9 cellular contexts compared by ENCODE assay signal in genomic region chr7:146090023-146090645, GRCh38. TPM values are rescaled to one million over a fixed set of nuclear protein-coding genes. Genes with fewer than 3 reads are reported as not detected.
DNase-seq lines count a peak whose midpoint lies in the region; ATAC-seq and TF ChIP-seq lines count a peak whose summit lies in the region.
"Had no signal": no experiment of that assay in that cellular context is flagged by ENCODE, and none has a peak within 500 bp of the region (broad histone marks: within the 10 kb centered on the region; RNA-seq: fewer than 3 reads in every experiment).

No MANE protein-coding gene starts in this region.

- no peaks in the 10 kb centered on the region for H3K4me1 ChIP-seq in mammary epithelial cell (ENCODE audit: insufficient read depth, low read length)

- BruUV-seq in mammary epithelial cell (replicated peaks; lab: Mats Ljungman, UMichigan), result no TSS peak

- ATAC-seq in GM19351 (IDR thresholded peaks at IDR 0.05; ENCODE audit: unreplicated experiment) (peak; percentile 89), HG03139 (IDR thresholded peaks at IDR 0.05; ENCODE audit: unreplicated experiment) (peak; percentile 92), Right ventricle myocardium inferior (no peak)

- no peaks in the 10 kb centered on the region for H3K9me3 Mint-ChIP-seq in mesothelial cell of epicardium
- H3K9me3 Mint-ChIP-seq: T-helper 1 cell treated with Interleukin-12 subunit alpha and Interleukin-12 subunit beta and Interleukin-4 antibody, amounts not matched to agents 30 μg/mL and 1 μg/mL, for 36 hours had no signal

- H3K4me3 ChIP-seq in mammary epithelial cell (replicated peaks in 1 of 3; ENCODE audit: insufficient read depth in 1 of 3, low read depth in 2 of 3, low read length in 3 of 3), result no peak overlapping the region
- H3K4me3 ChIP-seq in MG63, result no peak overlapping the region

- no peaks in the 10 kb centered on the region for H3K27me3 ChIP-seq in mammary epithelial cell (ENCODE audit: insufficient read depth, low read length)
- H3K27me3 ChIP-seq in MG63, result no peaks in the 10 kb centered on the region

- H4K20me1 ChIP-seq in mammary epithelial cell (ENCODE audit: insufficient read depth, low read length), result no peaks in the 10 kb centered on the region

- H3K27ac Mint-ChIP-seq in mesothelial cell of epicardium, result no peak overlapping the region
- H3K27ac Mint-ChIP-seq: T-helper 1 cell treated with Interleukin-12 subunit alpha and Interleukin-12 subunit beta and Interleukin-4 antibody, amounts not matched to agents 30 μg/mL and 1 μg/mL, for 36 hours had no signal

- peak; percentile 58 to 78 for TF ChIP-seq CTCF in mammary epithelial cell (conservative IDR thresholded peaks at IDR 0.05 in 1 of 2, IDR thresholded peaks at IDR 0.05 in 1 of 2; ENCODE audit: extremely low read depth in 1 of 2, insufficient read depth in 1 of 2, low read depth in 1 of 2, low read length in 2 of 2)
- TF ChIP-seq CTCF in mesothelial cell of epicardium (IDR thresholded peaks at IDR 0.05; ENCODE audit: unreplicated experiment), result peak; percentile 95

- no peaks in the 10 kb centered on the region for H3K4me1 Mint-ChIP-seq in mesothelial cell of epicardium

- H3K36me3 ChIP-seq in mammary epithelial cell (ENCODE audit: insufficient read depth, low read length) (no peaks in the 10 kb centered on the region), MG63 (no peaks in the 10 kb centered on the region)

- 0% methylated on average over 4 of the region's 4 CpGs for WGBS in mammary epithelial cell (ENCODE audit: low coverage, missing lambda C conversion rate)

- H3K9me3 ChIP-seq in mammary epithelial cell (replicated peaks; ENCODE audit: insufficient read depth, low read length), result no peaks in the 10 kb centered on the region
- no peaks in the 10 kb centered on the region for H3K9me3 ChIP-seq in MG63

- H3K4me3 Mint-ChIP-seq in mesothelial cell of epicardium, result no peak overlapping the region
- H3K4me3 Mint-ChIP-seq: T-helper 1 cell treated with Interleukin-12 subunit alpha and Interleukin-12 subunit beta and Interleukin-4 antibody, amounts not matched to agents 30 μg/mL and 1 μg/mL, for 36 hours had no signal

- DNase-seq in DMS114 treated with DMSO at 0.1 percent for 48 hours (lab: John Stamatoyannopoulos, UW; ENCODE audit: unreplicated experiment) (peak; percentile 8), NCI-H2196 treated with DMSO at 0.1 percent for 48 hours (lab: John Stamatoyannopoulos, UW; ENCODE audit: unreplicated experiment) (peak; percentile 62), mammary epithelial cell (peak; percentile 20), mesothelial cell of epicardium (ENCODE audit: low spot score in 2 of 2, unreplicated experiment in 2 of 2) (no peak), MG63 (no peak), Right ventricle myocardium inferior (ENCODE audit: missing footprints) (no peak)

- H3K4me2 ChIP-seq in mammary epithelial cell (ENCODE audit: insufficient read depth, low read depth, low read length), result no peak overlapping the region

- no peak overlapping the region for H3K27ac ChIP-seq in mammary epithelial cell (ENCODE audit: insufficient read depth, low read depth, low read length)

- no peak overlapping the region for H3K9ac ChIP-seq in mammary epithelial cell (ENCODE audit: insufficient read depth, low read length)

- H2AFZ ChIP-seq in mammary epithelial cell (ENCODE audit: low read depth, low read length), result no peak overlapping the region

- intact Hi-C loops in mammary epithelial cell (cut with micrococcal nuclease), result loop anchor here (1.0 kb wide), 1 partner anchor 1054 kb away; no protein-coding TSS in a partner anchor
- intact Hi-C loops in Right ventricle myocardium inferior (cut with DNase I), result no loop called here

- CTCF ChIA-PET in mammary epithelial cell (lab: Charles Lee; ENCODE audit: low non-redundant PET), result no interaction called here

- peaks cover 12% of the 10 kb centered on the region for H3K27me3 Mint-ChIP-seq in mesothelial cell of epicardium (ENCODE audit: low read depth)

- in situ Hi-C loops in mammary epithelial cell (cut with MboI; ENCODE audit: low sequenced_read_pairs in 2 of 2), result loop anchor here (25.0 kb wide), 1 partner anchor 1053 kb away; no protein-coding TSS in a partner anchor

- H3K79me2 ChIP-seq in mammary epithelial cell (ENCODE audit: insufficient read depth, low read length), result no peaks in the 10 kb centered on the region

- dilution Hi-C loops in mammary epithelial cell (cut with HindIII; ENCODE audit: low sequenced_read_pairs), result no loop called here

- no peaks in the 10 kb centered on the region for H3K36me3 Mint-ChIP-seq in mesothelial cell of epicardium

RNA-seq across cellular contexts. Expression of gene CNTNAP2, which starts 26.5 kb away (rescaled TPM):
- total RNA-seq in mammary epithelial cell (not detected), mesothelial cell of epicardium (3.9 to 4.5 TPM (median 4.2 TPM) in 3 replicates), Right ventricle myocardium inferior (0.65 TPM)
- 2.5 TPM for polyA plus RNA-seq in mammary epithelial cell
- 6.2 TPM for polyA minus RNA-seq in mammary epithelial cell
- total RNA-seq in MG63 (2014; rRNA removed; shearing (Covaris generic); ENCODE audit: low replicate concordance), result not detected in 2 replicates

Comparison
In these comparisons a context has a peak if more than half of its experiments do, and no peak if none do; other contexts are left out.
1. DNase-seq: peak in DMS114 treated with DMSO at 0.1 percent for 48 hours (single experiment), NCI-H2196 treated with DMSO at 0.1 percent for 48 hours (single experiment) and mammary epithelial cell (single experiment); none in mesothelial cell of epicardium (0 of 2), MG63 (single experiment) and Right ventricle myocardium inferior (single experiment).